9 cellular contexts compared by ENCODE assay signal in genomic region chr17:61635913-61636432, GRCh38. TPM values are rescaled to one million over a fixed set of nuclear protein-coding genes. Genes with fewer than 3 reads are reported as not detected.
DNase-seq lines count a peak whose midpoint lies in the region; ATAC-seq, FAIRE-seq and TF ChIP-seq lines count a peak whose summit lies in the region.
"Had no signal": no experiment of that assay in that cellular context is flagged by ENCODE, and none has a peak within 500 bp of the region (broad histone marks: within the 10 kb centered on the region; RNA-seq: fewer than 3 reads in every experiment).

No MANE protein-coding gene starts in this region.

- DNase-seq in A549 (ENCODE audit: low read depth in 1 of 2, low spot score in 1 of 2) (peak in 1 of 2 experiments; percentile 66), NCI-H2171 treated with DMSO at 0.1 percent for 48 hours (lab: John Stamatoyannopoulos, UW) (peak; percentile 66), UCSD-AML1 (lab: John Stamatoyannopoulos, UW; ENCODE audit: unreplicated experiment) (peak; percentile 17), ecto neural progenitor cell (ENCODE audit: low spot score) (peak; percentile 56), neural progenitor cell (ENCODE audit: low spot score) (peak; percentile 55)

- CTCF ChIA-PET in A549 (lab: Yijun Ruan, JAX): interaction anchor here (0.6 to 3.1 kb wide), 16 partner anchors 9 to 465 kb away, joined by 3 to 23 read pairs (median 4); no protein-coding TSS in a partner anchor

- H3K9me3 ChIP-seq in A549: peaks cover 16% of the 10 kb centered on the region; the same call in 2 of the 3 replicates
- H3K9me3 ChIP-seq in neural progenitor cell (ENCODE audit: low read depth): no peaks in the 10 kb centered on the region

- H3K79me2 ChIP-seq in neural progenitor cell (ENCODE audit: low read depth): no peaks in the 10 kb centered on the region

- H3K9ac ChIP-seq in neural progenitor cell: no peak overlapping the region

- no peaks in the 10 kb centered on the region for H3K36me3 ChIP-seq in neural progenitor cell

- peaks cover 14% of the 10 kb centered on the region for H3K9me3 Mint-ChIP-seq in neural progenitor cell

- H3K27me3 Mint-ChIP-seq in neural progenitor cell (ENCODE audit: insufficient read depth, low read depth): no peaks in the 10 kb centered on the region

- no peak overlapping the region for H3K27ac Mint-ChIP-seq in neural progenitor cell

- FAIRE-seq in A549 (lab: Jason Lieb, UNC): peak; percentile 98

- H3K4me1 ChIP-seq in A549: no peaks in the 10 kb centered on the region
- H3K4me1 ChIP-seq in neural progenitor cell: no peaks in the 10 kb centered on the region

- peak; percentile 88 to 98 for TF ChIP-seq RAD21 in A549 (conservative IDR thresholded peaks at IDR 0.05 in 1 of 2, IDR thresholded peaks at IDR 0.05 in 1 of 2)

- peak; percentile 91 for TF ChIP-seq CTCF in A549 (IDR thresholded peaks at IDR 0.05)
- peak; percentile 74 for TF ChIP-seq CTCF in GM12873 (IDR thresholded peaks at IDR 0.05; ENCODE audit: insufficient read depth, low read depth, low read length, missing control alignments)
- TF ChIP-seq CTCF in neural progenitor cell (IDR thresholded peaks at IDR 0.05): peak; percentile 92

- H3K27ac ChIP-seq in A549 (no peak overlapping the region), neural progenitor cell (no peak overlapping the region)

- H3K27me3 ChIP-seq in neural progenitor cell: no peaks in the 10 kb centered on the region

- H3F3A ChIP-seq in neural progenitor cell (ENCODE audit: low read depth): no peaks in the 10 kb centered on the region

- no peak overlapping the region for H3K4me2 ChIP-seq in A549
- H3K4me2 ChIP-seq in neural progenitor cell: no peak overlapping the region

- POLR2A ChIA-PET in A549 (lab: Yijun Ruan, JAX): no interaction called here

- no peak for TF ChIP-seq POLR2A in A549 (IDR thresholded peaks at IDR 0.05; ENCODE audit: low read length)

- no peaks in the 10 kb centered on the region for H4K20me1 ChIP-seq in neural progenitor cell (ENCODE audit: low read depth)

- no peak overlapping the region for H3K4me3 Mint-ChIP-seq in neural progenitor cell

- ATAC-seq in A549 (peak in 1 of 2 experiments; percentile 68; a peak in 3 of 6 replicates), GM19328 (IDR thresholded peaks at IDR 0.05; ENCODE audit: unreplicated experiment) (no peak), GM19324 (IDR thresholded peaks at IDR 0.05; ENCODE audit: low FRiP score, unreplicated experiment) (no peak)

- 2% methylated on average over 3 of the region's 3 CpGs for WGBS in A549 (ENCODE audit: missing lambda C conversion rate)

- H3K4me1 Mint-ChIP-seq in neural progenitor cell: no peaks in the 10 kb centered on the region

- TF ChIP-seq EP300 in A549 (IDR thresholded peaks at IDR 0.05): no peak

- H3K4me3 ChIP-seq in A549: no peak overlapping the region
- no peak overlapping the region for H3K4me3 ChIP-seq in neural progenitor cell

- H3K36me3 Mint-ChIP-seq in neural progenitor cell: no peaks in the 10 kb centered on the region

- no peak overlapping the region for H2AFZ ChIP-seq in neural progenitor cell (replicated peaks)

TF ChIP-seq in A549, 52 proteins besides CTCF, POLR2A, EP300 and RAD21:
- peak; percentile 83 for TF ChIP-seq SMC3 (IDR thresholded peaks at IDR 0.05)
- no peak for TF ChIP-seq E2F6 (IDR thresholded peaks at IDR 0.05; ENCODE audit: borderline replicate concordance, low read depth)

RNA-seq across cellular contexts. Expression of gene NACA2, which starts 45.0 kb away (rescaled TPM):
- polyA plus RNA-seq in A549 (2011; rRNA removed) (0.34 and 0.86 TPM in 2 replicates), A549 (2017; fragmentation: RNase III; extraction: RNeasy Plus Mini Kit Qiagen cat#74134 plus additional on column Dnase treatment) (0.39 to 0.70 TPM (median 0.40 TPM) in 3 replicates)
- not detected in 2 replicates for polyA plus RNA-seq in A549 (2012; cell fraction: cytosol; rRNA removed)
- polyA plus RNA-seq in A549 (2012; cell fraction: nucleus; rRNA removed): not detected in 2 replicates
- not detected in 2 replicates for polyA minus RNA-seq in A549 (2011; rRNA and poly(A)+ RNA removed)
- total RNA-seq in neural progenitor cell (ENCODE audit: low replicate concordance): not detected in 2 replicates
- total RNA-seq: pulmonary artery endothelial cell had no signal
